31 cellular contexts compared by ENCODE assay signal in genomic region chr18:8805552-8805951, GRCh38.
"Had no signal": no experiment of that assay in that cellular context is flagged by ENCODE, and none has a peak within 500 bp of the region (broad histone marks: within the 10 kb centered on the region; RNA-seq: fewer than 3 reads in every experiment).

No MANE protein-coding gene starts in this region.

- FAIRE-seq: colon had no signal

- H3K4me3 Mint-ChIP-seq: immature natural killer cell; memory B cell; naive thymus-derived CD4-positive, alpha-beta T cell; nephron progenitor cell; stimulated activated effector memory CD8-positive, alpha-beta T cell treated with anti-CD3 and anti-CD28 coated beads, Interleukin-12 subunit alpha, Interleukin-12 subunit beta, amount 100 ng/mL, for 72 hours; type B pancreatic cell had no signal

- H3K9me3 ChIP-seq: ovary, psoas muscle, sigmoid colon, testis, tibial artery had no signal

- H3K27ac ChIP-seq: epithelial cell of prostate, ovary, psoas muscle, testis, tibial artery had no signal

- H3K27me3 ChIP-seq: dorsolateral prefrontal cortex, ovary, sigmoid colon, testis, tibial artery had no signal

- H3K36me3 Mint-ChIP-seq: immature natural killer cell; naive thymus-derived CD4-positive, alpha-beta T cell; stimulated activated effector memory CD8-positive, alpha-beta T cell treated with anti-CD3 and anti-CD28 coated beads, Interleukin-12 subunit alpha, Interleukin-12 subunit beta, amount 100 ng/mL, for 72 hours had no signal

- H3K27ac Mint-ChIP-seq: immature natural killer cell; memory B cell; naive thymus-derived CD4-positive, alpha-beta T cell; nephron progenitor cell; stimulated activated effector memory CD8-positive, alpha-beta T cell treated with anti-CD3 and anti-CD28 coated beads, Interleukin-12 subunit alpha, Interleukin-12 subunit beta, amount 100 ng/mL, for 72 hours; type B pancreatic cell had no signal

- DNase-seq: dorsolateral prefrontal cortex; effector CD4-positive, alpha-beta T cell; foreskin melanocyte; glutamatergic neuron; hypothalamus; immature natural killer cell; islet precursor cell; kidney glomerular epithelial cell; left colon; midbrain; naive thymus-derived CD4-positive, alpha-beta T cell; nephron progenitor cell; nucleus accumbens; ovary; posterior cingulate gyrus; psoas muscle; right cardiac atrium; sigmoid colon; stimulated activated CD4-positive, alpha-beta T cell treated with anti-CD3 and anti-CD28 coated beads, Interleukin-2, amount 100 ng/mL, for 24 hours; stimulated activated CD4-positive, alpha-beta T cell treated with anti-CD3 and anti-CD28 coated beads, Interleukin-4, amount 100 ng/mL, for 24 hours; stimulated activated naive CD8-positive, alpha-beta T cell treated with anti-CD3 and anti-CD28 coated beads, Interleukin-15, Interleukin-2, amounts not matched to agents 100 U/mL and 50 U/mL, for 24 hours; substantia nigra; testis; tibial artery had no signal

- H3K4me1 Mint-ChIP-seq: memory B cell had no signal

- H3K27me3 Mint-ChIP-seq: memory B cell, type B pancreatic cell had no signal

- H3K36me3 ChIP-seq: ovary, tibial artery had no signal

- H3K4me3 ChIP-seq: dorsolateral prefrontal cortex, lung, ovary, psoas muscle, sigmoid colon, testis, tibial artery had no signal

- H3K9me3 Mint-ChIP-seq: immature natural killer cell; memory B cell; naive thymus-derived CD4-positive, alpha-beta T cell; nephron progenitor cell; stimulated activated effector memory CD8-positive, alpha-beta T cell treated with anti-CD3 and anti-CD28 coated beads, Interleukin-12 subunit alpha, Interleukin-12 subunit beta, amount 100 ng/mL, for 72 hours; type B pancreatic cell had no signal

- ATAC-seq: esophagus mucosa; left colon; naive thymus-derived CD4-positive, alpha-beta T cell; psoas muscle; stimulated activated effector memory CD8-positive, alpha-beta T cell treated with anti-CD3 and anti-CD28 coated beads, Interleukin-12 subunit alpha, Interleukin-12 subunit beta, amount 100 ng/mL, for 72 hours; stimulated activated naive CD8-positive, alpha-beta T cell treated with anti-CD3 and anti-CD28 coated beads, Interleukin-15, Interleukin-2, amounts not matched to agents 100 U/mL and 50 U/mL, for 24 hours had no signal
